Comparison of ENCODE assay signal across 17 cellular contexts in genomic region chr6:22056398-22056797, GRCh38.
DNase-seq lines count a peak whose midpoint lies in the region; ATAC-seq, FAIRE-seq and TF ChIP-seq lines count a peak whose summit lies in the region.
"Had no signal": no experiment of that assay in that cellular context is flagged by ENCODE, and none has a peak within 500 bp of the region (broad histone marks: within the 10 kb centered on the region; RNA-seq: fewer than 3 reads in every experiment).

No MANE protein-coding gene starts in this region.

- no peak overlapping the region for H3K4ac ChIP-seq in H1 (replicated peaks; ENCODE audit: insufficient read length, low read depth, low read length)

- no peak overlapping the region for H3K9ac ChIP-seq in H1 (replicated peaks in 1 of 4; ENCODE audit: extremely low read depth in 1 of 4, low read depth in 3 of 4, low read length in 3 of 4)
- no peak overlapping the region for H3K9ac ChIP-seq in keratinocyte (ENCODE audit: control insufficient read depth, extremely low read depth, insufficient read depth, low read length)
- no peak overlapping the region for H3K9ac ChIP-seq in subcutaneous abdominal adipose tissue (ENCODE audit: low read length in 5 of 5)

- H2AK5ac ChIP-seq in H1 (ENCODE audit: low read depth, low read length), result no peak overlapping the region

- no peak overlapping the region for H2BK12ac ChIP-seq in H1 (ENCODE audit: low read depth, low read length)

- H4K91ac ChIP-seq in H1 (replicated peaks; ENCODE audit: insufficient read length, low read length), result no peak overlapping the region

- H4K5ac ChIP-seq in H1 (ENCODE audit: insufficient read length, low read depth, low read length), result no peak overlapping the region

- H3K4me3 ChIP-seq in H1 (ENCODE audit: extremely low read depth in 1 of 4, insufficient read depth in 2 of 4, low read depth in 3 of 4, low read length in 4 of 4) (no peak overlapping the region), keratinocyte (ENCODE audit: control insufficient read depth in 2 of 3, extremely low read depth in 1 of 3, insufficient read depth in 2 of 3, low read depth in 1 of 3, low read length in 3 of 3) (no peak overlapping the region), subcutaneous abdominal adipose tissue (ENCODE audit: low read depth in 1 of 5, low read length in 5 of 5) (no peak overlapping the region), right lobe of liver (no peak overlapping the region)

- no peaks in the 10 kb centered on the region for H3K9me1 ChIP-seq in keratinocyte (ENCODE audit: control insufficient read depth, extremely low read depth, insufficient read depth, low read length)

- CTCF ChIA-PET in H1 (lab: Charles Lee; ENCODE audit: partially characterized antibody), result interaction anchor here (1.6 kb wide), 1 partner anchor 9 kb away, joined by 3 read pairs; no protein-coding TSS in a partner anchor

- H3K14ac ChIP-seq in H1 (ENCODE audit: insufficient read length), result no peak overlapping the region

- peaks cover 0 to 4% (median 0%) of the 10 kb centered on the region in 4 experiments; a peak in 1 of 7 replicates for H3K4me1 ChIP-seq in H1 (replicated peaks in 1 of 4; ENCODE audit: control insufficient read depth in 3 of 4, insufficient read depth in 4 of 4, low read length in 3 of 4)
- H3K4me1 ChIP-seq in keratinocyte (ENCODE audit: control insufficient read depth, extremely low read depth, insufficient read depth, low read length), result peaks cover 10% of the 10 kb centered on the region
- peaks cover 0 to 12% (median 9%) of the 10 kb centered on the region in 5 donors for H3K4me1 ChIP-seq in subcutaneous abdominal adipose tissue (ENCODE audit: control insufficient read depth in 5 of 5, insufficient read depth in 5 of 5, low read length in 5 of 5)
- H3K4me1 ChIP-seq in right lobe of liver, result no peaks in the 10 kb centered on the region
- H3K4me1 ChIP-seq: BE2C had no signal

- POLR2A ChIA-PET in H1 (lab: Charles Lee; ENCODE audit: partially characterized antibody), result interaction anchor here (1.4 kb wide), 1 partner anchor 13 kb away, joined by 3 read pairs; no protein-coding TSS in a partner anchor

- intact Hi-C loops in right lobe of liver (cut with DNase I), result no loop called here

- H3K79me2 ChIP-seq in H1 (ENCODE audit: control insufficient read depth in 1 of 2, insufficient read depth in 2 of 2, low read length in 2 of 2) (no peaks in the 10 kb centered on the region; a peak in 2 of 4 replicates), keratinocyte (ENCODE audit: control insufficient read depth, insufficient read depth, low read length) (no peaks in the 10 kb centered on the region)

- no peak for FAIRE-seq in H1 (lab: Jason Lieb, UNC)
- no peak for FAIRE-seq in keratinocyte (lab: Jason Lieb, UNC)
- FAIRE-seq: HTR-8/SVneo had no signal

- no peak overlapping the region for H3K56ac ChIP-seq in H1 (replicated peaks; ENCODE audit: insufficient read length, low read depth, low read length)

- peak; percentile 28 for DNase-seq in NCI-H748 (lab: John Stamatoyannopoulos, UW; ENCODE audit: unreplicated experiment)
- DNase-seq in NCI-H748 treated with DMSO at 0.1 percent for 48 hours (lab: John Stamatoyannopoulos, UW), result no peak
- DNase-seq in H1 (ENCODE audit: low read depth in 1 of 2, low spot score in 2 of 2), result no peak
- DNase-seq in keratinocyte (ENCODE audit: low read depth, low spot score), result no peak
- no peak for DNase-seq in ureter (ENCODE audit: low spot score)
- DNase-seq in right lobe of liver, result no peak
- DNase-seq in HT-29 (ENCODE audit: low spot score), result no peak
- DNase-seq: BE2C; CD4-positive, alpha-beta T cell; DMS53; H7; NCI-H1417; NCI-H1930; NCI-H446 had no signal

- H3K9me3 ChIP-seq in H1 (ENCODE audit: insufficient read depth in 2 of 2, low read depth in 1 of 2, low read length in 1 of 2), result no peaks in the 10 kb centered on the region
- no peaks in the 10 kb centered on the region for H3K9me3 ChIP-seq in keratinocyte (ENCODE audit: control insufficient read depth, low read depth, low read length)
- H3K9me3 ChIP-seq in subcutaneous abdominal adipose tissue (ENCODE audit: control insufficient read depth in 5 of 5, low read length in 5 of 5), result no peaks in the 10 kb centered on the region
- no peaks in the 10 kb centered on the region for H3K9me3 ChIP-seq in right lobe of liver
- H3K9me3 ChIP-seq: BE2C had no signal

- no peak overlapping the region for H3K18ac ChIP-seq in H1 (ENCODE audit: extremely low read depth, low read length)

- TF ChIP-seq CTCF in H1 (IDR thresholded peaks at IDR 0.05; ENCODE audit: control extremely low read depth in 1 of 3, insufficient read depth in 1 of 3, low read depth in 1 of 3, low read length in 3 of 3), result no peak
- TF ChIP-seq CTCF in keratinocyte (optimal IDR thresholded peaks at IDR 0.05 in 1 of 3, IDR thresholded peaks at IDR 0.05 in 1 of 3, conservative IDR thresholded peaks at IDR 0.05 in 1 of 3; ENCODE audit: extremely low read depth in 1 of 3, insufficient read depth in 2 of 3, low read length in 3 of 3), result no peak
- TF ChIP-seq CTCF in right lobe of liver (IDR thresholded peaks at IDR 0.05), result no peak

- no peaks in the 10 kb centered on the region for H3K79me1 ChIP-seq in H1 (ENCODE audit: low read depth, low read length)

- dilution Hi-C loops in keratinocyte (cut with MboI; ENCODE audit: extremely low pct_ligation_motif_present, low sequenced_read_pairs), result no loop called here

- H3K27ac ChIP-seq in H1 (ENCODE audit: low read depth, low read length) (0 out of 2 replicates have a peak overlapping the region, but pooled peaks have one; percentile 15), keratinocyte (ENCODE audit: control insufficient read depth, insufficient read depth, low read length) (no peak overlapping the region), subcutaneous abdominal adipose tissue (ENCODE audit: low read depth, low read length) (peak overlapping the region; percentile 21), right lobe of liver (no peak overlapping the region)
- H3K27ac ChIP-seq: 22Rv1 had no signal

- H4K20me1 ChIP-seq in H1 (replicated peaks in 1 of 2; ENCODE audit: control insufficient read depth in 1 of 2, insufficient read depth in 2 of 2, low read length in 2 of 2), result peaks cover 0 to 1% of the 10 kb centered on the region in 2 experiments
- H4K20me1 ChIP-seq in keratinocyte (ENCODE audit: control insufficient read depth, extremely low read depth, insufficient read depth, low read length), result no peaks in the 10 kb centered on the region

- H2AFZ ChIP-seq in H1 (ENCODE audit: low read length), result no peak overlapping the region
- H2AFZ ChIP-seq in keratinocyte (ENCODE audit: control insufficient read depth, low read length), result peak overlapping the region; percentile 77

- no peaks in the 10 kb centered on the region for H3K27me3 ChIP-seq in H1 (replicated peaks in 1 of 4; ENCODE audit: control insufficient read depth in 3 of 4, extremely low read depth in 1 of 4, insufficient read depth in 3 of 4, low read length in 3 of 4)
- H3K27me3 ChIP-seq in keratinocyte (ENCODE audit: control insufficient read depth, extremely low read depth, insufficient read depth, low read length), result no peaks in the 10 kb centered on the region
- no peaks in the 10 kb centered on the region for H3K27me3 ChIP-seq in subcutaneous abdominal adipose tissue (ENCODE audit: control insufficient read depth in 5 of 5, insufficient read depth in 4 of 5, low read length in 5 of 5)
- H3K27me3 ChIP-seq in right lobe of liver, result no peaks in the 10 kb centered on the region
- H3K27me3 ChIP-seq: BE2C had no signal

- no peak overlapping the region for H2BK120ac ChIP-seq in H1 (replicated peaks; ENCODE audit: low read depth, low read length)

- TF ChIP-seq POLR2A in H1 (IDR thresholded peaks at IDR 0.05; ENCODE audit: control extremely low read depth in 1 of 2, low read depth in 2 of 2, low read length in 2 of 2) (no peak), right lobe of liver (IDR thresholded peaks at IDR 0.05) (no peak)

- no peak overlapping the region for H2BK20ac ChIP-seq in H1 (ENCODE audit: low read length)

- H4K8ac ChIP-seq in H1 (ENCODE audit: extremely low read depth, insufficient read depth, low read length), result no peak overlapping the region

- H2BK15ac ChIP-seq in H1 (ENCODE audit: low read length), result no peak overlapping the region

- 94% methylated on average over 9 of the region's 9 CpGs; no CpG with 5 or more reads in 1 of the 2 experiments for WGBS in H1 (ENCODE audit: extremely low coverage in 1 of 2, insufficient coverage in 1 of 2, insufficient read length in 1 of 2, insufficient replicate concordance in 2 of 2, low coverage in 1 of 2, low lambda C conversion rate in 2 of 2, missing lambda C conversion rate in 1 of 2), 2 experiments
- 81% methylated on average over 5 of the region's 9 CpGs for WGBS in right lobe of liver (ENCODE audit: insufficient coverage, low coverage, low lambda C conversion rate, missing lambda C conversion rate)

- no peak for ATAC-seq in right lobe of liver

- no peak for TF ChIP-seq EP300 in H1 (IDR thresholded peaks at IDR 0.05; ENCODE audit: borderline replicate concordance in 1 of 2, low read depth in 2 of 2, low read length in 2 of 2)

- H3K4me2 ChIP-seq in H1 (ENCODE audit: insufficient read depth in 1 of 2, low read depth in 2 of 2, low read length in 2 of 2) (no peak overlapping the region), keratinocyte (ENCODE audit: control insufficient read depth, extremely low read depth, insufficient read depth, low read depth, low read length) (peak overlapping the region; percentile 18)

- H3K23me2 ChIP-seq in H1 (ENCODE audit: low read depth, low read length), result no peaks in the 10 kb centered on the region

- no peak overlapping the region for H2BK5ac ChIP-seq in H1 (ENCODE audit: low read depth, low read length)

- H3K36me3 ChIP-seq in H1 (ENCODE audit: control insufficient read depth in 2 of 4, insufficient read depth in 4 of 4, low read length in 3 of 4), result peaks cover 0 to 11% (median 4%) of the 10 kb centered on the region in 4 experiments; a peak in 5 of 8 replicates
- H3K36me3 ChIP-seq in keratinocyte (ENCODE audit: control insufficient read depth in 2 of 2, extremely low read depth in 1 of 2, insufficient read depth in 2 of 2, low read length in 2 of 2), result no peaks in the 10 kb centered on the region
- no peaks in the 10 kb centered on the region for H3K36me3 ChIP-seq in subcutaneous abdominal adipose tissue (ENCODE audit: control insufficient read depth in 5 of 5, insufficient read depth in 5 of 5, low read length in 5 of 5)
- H3K36me3 ChIP-seq in right lobe of liver, result no peaks in the 10 kb centered on the region
- H3K36me3 ChIP-seq: BE2C had no signal

- no peak for TF ChIP-seq RAD21 in H1 (IDR thresholded peaks at IDR 0.05 in 1 of 2, conservative IDR thresholded peaks at IDR 0.05 in 1 of 2; ENCODE audit: low read depth in 2 of 2, low read length in 2 of 2)

- no peak overlapping the region for H3K23ac ChIP-seq in H1 (ENCODE audit: insufficient read length)

TF ChIP-seq in H1, 55 proteins besides CTCF, POLR2A, EP300 and RAD21 (continues in another document):
- TF ChIP-seq JUND (IDR thresholded peaks at IDR 0.05; ENCODE audit: low read length) (no peak), TEAD4 (IDR thresholded peaks at IDR 0.05; ENCODE audit: low read depth, low read length) (no peak), MAX (IDR thresholded peaks at IDR 0.05) (no peak), ASH2L (IDR thresholded peaks at IDR 0.05; ENCODE audit: low read length) (no peak)

Comparison
In these comparisons a context has a peak if more than half of its experiments do, and no peak if none do; other contexts are left out.
1. H3K27ac ChIP-seq: peak in H1 (single experiment) and subcutaneous abdominal adipose tissue (single experiment); none in keratinocyte (single experiment) and right lobe of liver (0 of 3).